ENCODE assay signal across 21 cellular contexts in genomic region chr18:9057646-9058045, GRCh38.
"Had no signal": no experiment of that assay in that cellular context is flagged by ENCODE, and none has a peak within 500 bp of the region (broad histone marks: within the 10 kb centered on the region; RNA-seq: fewer than 3 reads in every experiment).

No MANE protein-coding gene starts in this region.

- H3K4me3 ChIP-seq: cardiac muscle cell, ovary, prostate gland had no signal

- H3K27me3 ChIP-seq: cardiac muscle cell, foreskin keratinocyte, neutrophil, ovary had no signal

- H3K27ac ChIP-seq: cardiac muscle cell, foreskin keratinocyte, neutrophil, ovary, prostate gland had no signal

- H3K36me3 Mint-ChIP-seq: memory B cell; natural killer cell treated with Interleukin-12 subunit alpha and Interleukin-12 subunit beta and Interleukin-15 and Interleukin-18, amount 100 ng/mL, for 72 hours had no signal

- DNase-seq: activated CD4-positive, alpha-beta T cell treated with anti-CD3 and anti-CD28 coated beads for 1 hour; activated CD4-positive, alpha-beta T cell treated with anti-CD3 and anti-CD28 coated beads, Interleukin-2, amount 50 U/mL, for 1 hour; activated CD8-positive, alpha-beta T cell treated with anti-CD3 and anti-CD28 coated beads, Interleukin-2, amount 10 ng/mL, durations not matched to agents 7 days and 5 days; activated naive CD4-positive, alpha-beta T cell treated with anti-CD3 and anti-CD28 coated beads, Interleukin-2, amount 10 ng/mL, durations not matched to agents 7 days and 5 days; activated T-cell treated with anti-CD3 and anti-CD28 coated beads, Interleukin-2, amount 50 U/mL, for 4 hours; effector CD4-positive, alpha-beta T cell; erythroblast; foreskin keratinocyte; left ventricle myocardium superior; stimulated activated CD4-positive, alpha-beta T cell treated with anti-CD3 and anti-CD28 coated beads, Interleukin-12 subunit alpha, Interleukin-12 subunit beta, amount 100 ng/mL, for 4 hours; stimulated activated CD4-positive, alpha-beta T cell treated with anti-CD3 and anti-CD28 coated beads, Interleukin-4, amount 100 ng/mL, for 4 hours; stimulated activated naive CD8-positive, alpha-beta T cell treated with anti-CD3 and anti-CD28 coated beads, Interleukin-15, Interleukin-2, amounts not matched to agents 100 U/mL and 50 U/mL, for 24 hours; T-helper 9 cell had no signal

- H3K27ac Mint-ChIP-seq: activated CD8-positive, alpha-beta T cell treated with anti-CD3 and anti-CD28 coated beads, Interleukin-2, amount 10 ng/mL, durations not matched to agents 7 days and 5 days; activated naive CD4-positive, alpha-beta T cell treated with anti-CD3 and anti-CD28 coated beads, Interleukin-2, amount 10 ng/mL, durations not matched to agents 7 days and 5 days; activated T-helper 2 cell treated with anti-CD3 and anti-CD28 coated beads, Interferon-gamma antibody, Interleukin-2, Interleukin-4, amounts not matched to agents 10 μg/mL and 5 μg/mL and 100 μg/mL, durations not matched to agents 14 hours and 24 hours and 36 hours; dendritic cell treated with granulocyte-macrophage colony-stimulating factor and Interleukin-4, amounts not matched to agents 40 ng/mL and 50 ng/mL, for 4 days; memory B cell; natural killer cell treated with Interleukin-12 subunit alpha and Interleukin-12 subunit beta and Interleukin-15 and Interleukin-18, amount 100 ng/mL, for 72 hours had no signal

- H3K4me3 Mint-ChIP-seq: activated CD8-positive, alpha-beta T cell treated with anti-CD3 and anti-CD28 coated beads, Interleukin-2, amount 10 ng/mL, durations not matched to agents 7 days and 5 days; activated naive CD4-positive, alpha-beta T cell treated with anti-CD3 and anti-CD28 coated beads, Interleukin-2, amount 10 ng/mL, durations not matched to agents 7 days and 5 days; activated T-cell treated with anti-CD3 and anti-CD28 coated beads, Interleukin-2, amount 50 U/mL, for 4 hours; dendritic cell treated with granulocyte-macrophage colony-stimulating factor and Interleukin-4, amounts not matched to agents 40 ng/mL and 50 ng/mL, for 4 days; memory B cell; natural killer cell treated with Interleukin-12 subunit alpha and Interleukin-12 subunit beta and Interleukin-15 and Interleukin-18, amount 100 ng/mL, for 72 hours had no signal

- ATAC-seq: activated CD8-positive, alpha-beta T cell treated with anti-CD3 and anti-CD28 coated beads, Interleukin-2, amount 10 ng/mL, durations not matched to agents 7 days and 5 days; activated T-cell treated with anti-CD3 and anti-CD28 coated beads, Interleukin-2, amount 50 U/mL, for 4 hours; foreskin keratinocyte; left ventricle myocardium superior; natural killer cell treated with Interleukin-12 subunit alpha and Interleukin-12 subunit beta and Interleukin-15 and Interleukin-18, amount 100 ng/mL, for 72 hours; stimulated activated naive CD8-positive, alpha-beta T cell treated with anti-CD3 and anti-CD28 coated beads, Interleukin-15, Interleukin-2, amounts not matched to agents 100 U/mL and 50 U/mL, for 24 hours had no signal

- H3K9me3 ChIP-seq: neutrophil, ovary, prostate gland had no signal

- H3K9me3 Mint-ChIP-seq: activated T-cell treated with anti-CD3 and anti-CD28 coated beads, Interleukin-2, amount 50 U/mL, for 4 hours; memory B cell; natural killer cell treated with Interleukin-12 subunit alpha and Interleukin-12 subunit beta and Interleukin-15 and Interleukin-18, amount 100 ng/mL, for 72 hours had no signal

- H3K36me3 ChIP-seq: cardiac muscle cell, neutrophil, ovary, prostate gland had no signal

- H3K27me3 Mint-ChIP-seq: dendritic cell treated with granulocyte-macrophage colony-stimulating factor and Interleukin-4, amounts not matched to agents 40 ng/mL and 50 ng/mL, for 4 days; memory B cell had no signal
